ENCODE assay signal across 9 cellular contexts in the genomic region with DNA sequence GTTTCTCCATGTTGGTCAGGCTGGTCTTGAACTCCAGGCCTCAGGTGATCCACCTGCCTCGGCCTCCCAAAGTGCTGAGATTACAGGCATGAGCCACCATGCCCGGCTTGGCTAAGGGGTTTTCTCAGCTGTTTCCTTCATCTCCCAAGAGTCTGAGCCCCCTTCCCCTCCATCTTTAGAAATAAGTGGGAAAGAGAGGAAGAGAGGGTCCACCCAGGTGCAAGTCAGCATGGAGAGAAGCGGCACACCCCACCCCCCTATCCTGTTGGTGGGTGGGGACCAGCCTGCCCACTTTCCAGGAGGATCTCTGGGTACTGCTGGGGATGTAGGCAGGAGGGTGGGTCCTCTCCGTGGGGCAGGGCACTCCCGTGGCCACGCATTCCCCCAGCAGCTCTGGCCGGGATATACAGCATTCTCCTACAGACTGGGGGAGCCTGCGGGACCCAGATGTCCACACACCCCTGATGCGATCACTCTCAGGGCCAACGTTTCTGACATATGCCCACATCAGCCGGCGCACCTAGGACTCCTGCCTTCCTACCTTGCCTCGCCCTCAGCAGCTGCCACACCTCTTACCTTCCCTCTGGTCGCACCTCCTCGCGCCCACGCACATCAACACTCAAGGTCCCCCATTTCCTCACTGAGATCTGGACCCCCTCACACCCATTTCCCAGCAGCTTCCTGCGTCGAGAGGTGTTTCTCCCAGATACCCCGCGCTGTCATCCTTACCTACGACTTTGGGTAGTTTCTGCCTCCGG. TPM values are rescaled to one million over a fixed set of nuclear protein-coding genes. Genes with fewer than 3 reads are reported as not detected.
DNase-seq lines count a peak whose midpoint lies in the region; ATAC-seq and TF ChIP-seq lines count a peak whose summit lies in the region.
"Had no signal": no experiment of that assay in that cellular context is flagged by ENCODE, and none has a peak within 500 bp of the region (broad histone marks: within the 10 kb centered on the region; RNA-seq: fewer than 3 reads in every experiment).

No MANE protein-coding gene starts in this region.

- WGBS in mammary epithelial cell (ENCODE audit: low coverage, missing lambda C conversion rate), result 97% methylated on average over 16 of the region's 23 CpGs

- CTCF ChIA-PET in mammary epithelial cell (lab: Charles Lee; ENCODE audit: low non-redundant PET), result no interaction called here
- CTCF ChIA-PET in activated CD4-positive, alpha-beta memory T cell treated with anti-CD3 and anti-CD28 coated beads for 36 hours (lab: Charles Lee), result interaction anchor here (1.0 to 3.2 kb wide), 3 partner anchors 10 to 49 kb away, joined by 4 to 20 read pairs (median 16); no protein-coding TSS in a partner anchor

- H3K9ac ChIP-seq in mammary epithelial cell (ENCODE audit: insufficient read depth, low read length), result no peak overlapping the region

- H3K36me3 ChIP-seq in breast epithelium (no peaks in the 10 kb centered on the region), mammary epithelial cell (ENCODE audit: insufficient read depth, low read length) (no peaks in the 10 kb centered on the region), left lung (peaks cover 0 to 10% of the 10 kb centered on the region in 2 donors)

- H4K20me1 ChIP-seq in mammary epithelial cell (ENCODE audit: insufficient read depth, low read length), result peaks cover 4% of the 10 kb centered on the region

- H3K27ac Mint-ChIP-seq in activated CD4-positive, alpha-beta memory T cell treated with anti-CD3 and anti-CD28 coated beads for 36 hours, result no peak overlapping the region
- no peak overlapping the region for H3K27ac Mint-ChIP-seq in type B pancreatic cell
- H3K27ac Mint-ChIP-seq: mesothelial cell of epicardium had no signal

- intact Hi-C loops in breast epithelium (cut with DNase I; ENCODE audit: low total_unique reads) (no loop called here), mammary epithelial cell (cut with micrococcal nuclease) (no loop called here), left lung (cut with DNase I) (loop anchor here in 1 of 2 donors (10.0 kb wide), 1 partner anchor 66 kb away; the partner anchor contains the start of gene KLHL22)
- intact Hi-C loops in activated CD4-positive, alpha-beta memory T cell treated with anti-CD3 and anti-CD28 coated beads for 36 hours (cut with micrococcal nuclease), result loop anchor here (2.0 kb wide), 1 partner anchor 68 kb away; no protein-coding TSS in a partner anchor

- no peak for ATAC-seq in left lung
- ATAC-seq in HG03108 (IDR thresholded peaks at IDR 0.05; ENCODE audit: unreplicated experiment), result no peak

- no peak for TF ChIP-seq POLR2A in breast epithelium (IDR thresholded peaks at IDR 0.05)

- H3K4me1 ChIP-seq in breast epithelium, result peaks cover 12% of the 10 kb centered on the region in 2 donors
- peaks cover 14% of the 10 kb centered on the region for H3K4me1 ChIP-seq in mammary epithelial cell (ENCODE audit: insufficient read depth, low read length)
- H3K4me1 ChIP-seq in left lung, result peaks cover 10 to 47% of the 10 kb centered on the region in 2 donors

- H3K27me3 Mint-ChIP-seq in activated CD4-positive, alpha-beta memory T cell treated with anti-CD3 and anti-CD28 coated beads for 36 hours, result peaks cover 32% of the 10 kb centered on the region
- peaks cover 22% of the 10 kb centered on the region for H3K27me3 Mint-ChIP-seq in type B pancreatic cell

- no peak overlapping the region for H2AFZ ChIP-seq in mammary epithelial cell (ENCODE audit: low read depth, low read length)

- dilution Hi-C loops in mammary epithelial cell (cut with HindIII; ENCODE audit: low sequenced_read_pairs), result no loop called here

- H3K27ac ChIP-seq in breast epithelium (no peak overlapping the region), mammary epithelial cell (ENCODE audit: insufficient read depth, low read depth, low read length) (no peak overlapping the region), left lung (no peak overlapping the region), caudate nucleus (ENCODE audit: low read depth, low read length) (no peak overlapping the region)

- peaks cover 12% of the 10 kb centered on the region for H3K4me1 Mint-ChIP-seq in activated CD4-positive, alpha-beta memory T cell treated with anti-CD3 and anti-CD28 coated beads for 36 hours (ENCODE audit: low read depth)
- H3K4me1 Mint-ChIP-seq in type B pancreatic cell (ENCODE audit: unreplicated experiment), result peaks cover 14% of the 10 kb centered on the region

- POLR2A ChIA-PET in activated CD4-positive, alpha-beta memory T cell treated with anti-CD3 and anti-CD28 coated beads for 36 hours (lab: Charles Lee), result interaction anchor here (0.8 to 1.2 kb wide), 3 partner anchors 10 to 79 kb away, joined by 3 to 6 read pairs (median 4); no protein-coding TSS in a partner anchor

- TF ChIP-seq CTCF in breast epithelium (IDR thresholded peaks at IDR 0.05), result no peak
- TF ChIP-seq CTCF in mammary epithelial cell (conservative IDR thresholded peaks at IDR 0.05 in 1 of 2, IDR thresholded peaks at IDR 0.05 in 1 of 2; ENCODE audit: extremely low read depth in 1 of 2, insufficient read depth in 1 of 2, low read depth in 1 of 2, low read length in 2 of 2), result no peak
- no peak for TF ChIP-seq CTCF in left lung (IDR thresholded peaks at IDR 0.05)
- TF ChIP-seq CTCF in type B pancreatic cell (conservative IDR thresholded peaks at IDR 0.05), result no peak

- H3K27me3 ChIP-seq in breast epithelium (peaks cover 0 to 12% of the 10 kb centered on the region in 2 donors), mammary epithelial cell (ENCODE audit: insufficient read depth, low read length) (peaks cover 3% of the 10 kb centered on the region), left lung (peaks cover 9 to 98% of the 10 kb centered on the region in 2 donors)

- H3K4me3 ChIP-seq in breast epithelium, result peak overlapping the region; percentile 22 to 29 (median 26)
- no peak overlapping the region for H3K4me3 ChIP-seq in mammary epithelial cell (replicated peaks in 1 of 3; ENCODE audit: insufficient read depth in 1 of 3, low read depth in 2 of 3, low read length in 3 of 3)
- peak overlapping the region in 1 of 2 donors; percentile 54 for H3K4me3 ChIP-seq in left lung

- H3K4me3 Mint-ChIP-seq in activated CD4-positive, alpha-beta memory T cell treated with anti-CD3 and anti-CD28 coated beads for 36 hours, result peak overlapping the region; percentile 68
- H3K4me3 Mint-ChIP-seq in type B pancreatic cell, result peak overlapping the region; percentile 38
- H3K4me3 Mint-ChIP-seq: mesothelial cell of epicardium had no signal

- no TSS peak for BruUV-seq in mammary epithelial cell (replicated peaks; lab: Mats Ljungman, UMichigan)

- no peaks in the 10 kb centered on the region for H3K79me2 ChIP-seq in mammary epithelial cell (ENCODE audit: insufficient read depth, low read length)

- H3K9me3 Mint-ChIP-seq in activated CD4-positive, alpha-beta memory T cell treated with anti-CD3 and anti-CD28 coated beads for 36 hours, result no peaks in the 10 kb centered on the region
- no peaks in the 10 kb centered on the region for H3K9me3 Mint-ChIP-seq in type B pancreatic cell
- H3K9me3 Mint-ChIP-seq: mesothelial cell of epicardium had no signal

- in situ Hi-C loops in mammary epithelial cell (cut with MboI; ENCODE audit: low sequenced_read_pairs in 2 of 2), result no loop called here

- no peaks in the 10 kb centered on the region for H3K36me3 Mint-ChIP-seq in activated CD4-positive, alpha-beta memory T cell treated with anti-CD3 and anti-CD28 coated beads for 36 hours
- peaks cover 15% of the 10 kb centered on the region for H3K36me3 Mint-ChIP-seq in type B pancreatic cell

- H3K9me3 ChIP-seq in breast epithelium (no peaks in the 10 kb centered on the region), mammary epithelial cell (replicated peaks; ENCODE audit: insufficient read depth, low read length) (no peaks in the 10 kb centered on the region), left lung (no peaks in the 10 kb centered on the region)

- H3K4me2 ChIP-seq in mammary epithelial cell (ENCODE audit: insufficient read depth, low read depth, low read length), result no peak overlapping the region

- DNase-seq in breast epithelium (ENCODE audit: low spot score in 2 of 2), result no peak
- DNase-seq in mammary epithelial cell, result no peak
- no peak for DNase-seq in activated CD4-positive, alpha-beta memory T cell treated with anti-CD3 and anti-CD28 coated beads for 36 hours
- peak; percentile 20 to 29 for DNase-seq in left lung
- DNase-seq in type B pancreatic cell (ENCODE audit: extremely low spot score, unreplicated experiment), result no peak
- no peak for DNase-seq in caudate nucleus (lab: John Stamatoyannopoulos, UW)
- no peak for DNase-seq in DMS53 treated with DMSO at 0.1 percent for 48 hours (lab: John Stamatoyannopoulos, UW; ENCODE audit: unreplicated experiment)

RNA-seq across cellular contexts. Expression of gene SCARF2, which starts 8.9 kb away (rescaled TPM):
- total RNA-seq in breast epithelium (10 to 100 TPM in 2 of 3 donors, 1 to 10 TPM in 1; 5.3 to 14.7 (median 12.3) TPM), mammary epithelial cell (1 to 10 TPM; 1.1 to 1.5 TPM), left lung (10 to 100 TPM; 22.9 to 24.1 TPM), type B pancreatic cell (ENCODE audit: low replicate concordance) (4.2 and 21.7 TPM in 2 replicates)
- polyA plus RNA-seq in mammary epithelial cell, result 0.08 TPM
- not detected for polyA minus RNA-seq in mammary epithelial cell
- under 1 TPM; 0.43 to 0.70 TPM for total RNA-seq in activated CD4-positive, alpha-beta memory T cell treated with anti-CD3 and anti-CD28 coated beads for 36 hours

RNA-seq across cellular contexts. Expression of gene ZNF74, which starts 34.7 kb away (rescaled TPM):
- total RNA-seq in breast epithelium (10 to 100 TPM in 1 of 3 donors, 1 to 10 TPM in 2; 4.8 to 11.5 (median 10.0) TPM), mammary epithelial cell (10 to 100 TPM in 1 of 2 donors, 1 to 10 TPM in 1; 7.8 to 12.8 TPM), left lung (10 to 100 TPM; 11.0 to 13.5 TPM), type B pancreatic cell (ENCODE audit: low replicate concordance) (24.6 and 39.5 TPM in 2 replicates)
- polyA plus RNA-seq in mammary epithelial cell, result 5.9 TPM
- polyA minus RNA-seq in mammary epithelial cell, result 0.26 TPM
- 1 to 10 TPM; 6.8 to 9.0 TPM for total RNA-seq in activated CD4-positive, alpha-beta memory T cell treated with anti-CD3 and anti-CD28 coated beads for 36 hours

Comparison
In these comparisons a context has a peak if more than half of its experiments do, and no peak if none do; other contexts are left out.
1. H3K4me3 ChIP-seq: peak in breast epithelium (3 of 3); none in mammary epithelial cell (0 of 3).
2. DNase-seq: peak in left lung (2 of 2); none in breast epithelium (0 of 2), mammary epithelial cell (single experiment), activated CD4-positive, alpha-beta memory T cell treated with anti-CD3 and anti-CD28 coated beads for 36 hours (single experiment), type B pancreatic cell (single experiment), caudate nucleus (0 of 61) and DMS53 treated with DMSO at 0.1 percent for 48 hours (single experiment).